ENCODE assay signal across 7 cellular contexts in the genomic region with DNA sequence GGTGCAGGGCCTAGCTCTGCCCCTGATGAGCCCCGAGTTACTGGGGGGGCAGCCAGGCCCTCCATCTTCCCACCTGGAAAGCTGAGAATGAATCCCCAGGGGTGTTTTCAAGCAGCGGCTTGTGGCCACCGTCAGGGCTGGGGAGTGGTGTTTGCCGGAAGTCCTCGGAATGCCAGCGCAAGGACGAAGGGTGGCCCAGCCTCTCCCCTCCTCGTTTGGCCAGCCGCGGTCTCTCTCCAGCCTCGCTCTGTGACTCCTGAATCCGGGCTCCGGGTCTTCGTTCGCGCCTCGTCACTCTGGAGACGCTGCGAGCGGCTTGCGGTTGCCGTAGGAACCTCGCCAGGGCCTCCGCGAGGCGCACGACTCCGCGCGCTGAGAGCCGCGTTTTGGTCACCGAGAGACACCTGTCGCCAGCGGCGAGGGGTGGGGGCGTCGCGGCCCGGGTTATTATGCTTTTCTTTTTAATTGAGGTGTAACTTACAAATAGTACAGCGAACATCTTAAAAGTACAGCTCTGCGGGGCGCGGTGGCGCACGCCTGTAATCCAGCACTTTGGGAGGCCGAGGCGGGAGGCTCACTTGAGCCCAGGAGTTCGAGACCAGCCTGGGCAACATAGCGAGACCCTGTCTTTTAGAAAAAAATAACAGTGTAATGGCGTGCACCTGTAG. TPM values are rescaled to one million over a fixed set of nuclear protein-coding genes. Genes with fewer than 3 reads are reported as not detected.
DNase-seq lines count a peak whose midpoint lies in the region; ATAC-seq lines count a peak whose summit lies in the region.

No MANE protein-coding gene starts in this region.

- ATAC-seq in left lobe of liver (peak; percentile 73), HG03045 (IDR thresholded peaks at IDR 0.05; ENCODE audit: unreplicated experiment) (no peak)

- peaks cover 26% of the 10 kb centered on the region for H3K27me3 ChIP-seq in H7 (ENCODE audit: control insufficient read depth, insufficient read depth, low read length)

- no peaks in the 10 kb centered on the region for H3K36me3 ChIP-seq in H7 (replicated peaks; ENCODE audit: control insufficient read depth, insufficient read depth, low read length)

- peak overlapping the region; percentile 16; the same call in 1 of the 2 replicates for H3K4me3 ChIP-seq in H7 (ENCODE audit: insufficient read depth, low read depth, low read length)

- DNase-seq in H7 (peak; percentile 95), NCI-H226 (peak; percentile 51), dermis blood vessel endothelial cell (peak; percentile 88), left lobe of liver (ENCODE audit: low spot score) (peak; percentile 59)
- peak; percentile 81 for DNase-seq in activated CD4-positive, alpha-beta T cell treated with anti-CD3 and anti-CD28 coated beads for 48 hours
- DNase-seq in stimulated activated CD4-positive, alpha-beta T cell treated with anti-CD3 and anti-CD28 coated beads, Interleukin-2, amount 100 ng/mL, for 4 hours (ENCODE audit: low read depth): peak; percentile 13

RNA-seq across cellular contexts. Expression of a gene that starts 6.3 kb away (rescaled TPM):
- total RNA-seq in H7 (2014; rRNA removed; shearing (Covaris generic)): 4.5 and 8.2 TPM in 2 replicates
- 30.6 and 45.3 TPM in 2 replicates for total RNA-seq in dermis blood vessel endothelial cell
- total RNA-seq in left lobe of liver: 15.2 TPM

RNA-seq across cellular contexts. Expression of a gene that starts 6.5 kb away (rescaled TPM):
- total RNA-seq in H7 (2014; rRNA removed; shearing (Covaris generic)): 3.4 and 5.9 TPM in 2 replicates
- total RNA-seq in dermis blood vessel endothelial cell (not detected in 2 replicates), left lobe of liver (not detected)

RNA-seq across cellular contexts. Expression of a gene that starts 44.6 kb away (rescaled TPM):
- total RNA-seq in H7 (2014; rRNA removed; shearing (Covaris generic)): 257 and 288 TPM in 2 replicates
- total RNA-seq in dermis blood vessel endothelial cell (414 and 538 TPM in 2 replicates), left lobe of liver (174 TPM)

Comparison
In these comparisons a context has a peak if more than half of its experiments do, and no peak if none do; other contexts are left out.
1. DNase-seq: peak in every context shown above with its lines; median percentile 95 in H7; 88 in dermis blood vessel endothelial cell; 81 in activated CD4-positive, alpha-beta T cell treated with anti-CD3 and anti-CD28 coated beads for 48 hours; 59 in left lobe of liver; 51 in NCI-H226; 13 in stimulated activated CD4-positive, alpha-beta T cell treated with anti-CD3 and anti-CD28 coated beads, Interleukin-2, amount 100 ng/mL, for 4 hours.